In the genomic region with DNA sequence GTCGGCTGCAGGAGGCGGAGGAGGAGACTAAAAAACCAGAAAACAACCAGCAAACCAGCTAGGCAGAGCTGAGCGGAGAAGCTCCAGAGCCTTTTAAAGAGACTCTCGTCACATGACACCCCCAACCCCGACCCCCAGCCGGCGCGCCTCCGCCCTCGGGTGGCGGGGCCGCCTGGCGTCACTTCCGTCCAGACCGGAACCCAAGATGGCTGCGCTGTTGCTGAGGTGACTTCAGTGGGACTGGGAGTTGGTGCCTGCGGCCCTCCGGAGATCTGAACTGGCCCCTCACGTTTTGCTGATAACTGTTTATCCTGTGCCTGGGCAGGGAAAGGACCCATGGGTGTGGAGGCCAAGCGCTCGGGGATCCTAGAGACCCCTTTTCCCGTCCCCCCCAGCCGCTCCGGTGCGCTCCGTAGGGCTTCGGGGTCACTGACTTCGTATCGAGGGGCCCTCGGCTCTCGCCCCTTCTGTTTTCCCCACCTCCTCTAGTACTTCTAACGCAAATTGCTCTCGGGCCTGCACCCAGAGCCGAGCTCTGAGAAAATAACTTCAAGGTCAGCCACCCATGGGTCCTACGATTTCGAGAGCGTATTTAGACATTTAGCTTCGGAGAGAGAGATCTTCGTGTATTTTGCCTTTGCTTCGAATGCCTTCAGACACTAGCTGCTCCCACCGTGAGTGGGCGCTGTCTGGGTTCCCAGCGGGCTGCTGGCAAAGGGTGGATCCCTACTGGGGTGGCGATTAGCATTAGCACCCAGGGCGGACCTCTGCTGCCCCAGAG, we compare ENCODE assay signal across 8 cellular contexts. TPM values are rescaled to one million over a fixed set of nuclear protein-coding genes. Genes with fewer than 3 reads are reported as not detected.
DNase-seq lines count a peak whose midpoint lies in the region; ATAC-seq, FAIRE-seq and TF ChIP-seq lines count a peak whose summit lies in the region.

A gene with protein sequence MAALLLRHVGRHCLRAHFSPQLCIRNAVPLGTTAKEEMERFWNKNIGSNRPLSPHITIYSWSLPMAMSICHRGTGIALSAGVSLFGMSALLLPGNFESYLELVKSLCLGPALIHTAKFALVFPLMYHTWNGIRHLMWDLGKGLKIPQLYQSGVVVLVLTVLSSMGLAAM (plus strand): TSS at position 181 of the 781 bp plus-strand sequence. CDS start 25 bp downstream, at position 206.

- no peaks in the 10 kb centered on the region for H3K27me3 ChIP-seq in prostate gland (replicated peaks; ENCODE audit: insufficient read depth)

- TF ChIP-seq CTCF in prostate gland (IDR thresholded peaks at IDR 0.05), result peak in 2 of 4 experiments; percentile 18 to 19

- DNase-seq in GM12892 (ENCODE audit: insufficient read length) (peak; percentile 80), NCI-H146 treated with DMSO at 0.1 percent for 48 hours (lab: John Stamatoyannopoulos, UW; ENCODE audit: unreplicated experiment) (peak; percentile 62), T-helper 17 cell (peak; percentile 86 to 88 (median 88)), amygdala (lab: John Stamatoyannopoulos, UW) (peak; percentile 47 to 95 (median 88)), left ventricle myocardium superior (peak; percentile 93), prostate gland (ENCODE audit: low spot score) (peak; percentile 85)

- ATAC-seq in HG02798 (IDR thresholded peaks at IDR 0.05; ENCODE audit: poor library complexity, unreplicated experiment) (peak; percentile 98), T-helper 17 cell (peak; percentile 99), left ventricle myocardium superior (peak; percentile 100)

- peak; percentile 98 for FAIRE-seq in GM12892 (lab: Jason Lieb, UNC)

- peak within 1 kb of the TSS; percentile 96 for H3K4me3 Mint-ChIP-seq in T-helper 17 cell

- H3K9me3 ChIP-seq in T-helper 17 cell (ENCODE audit: control insufficient read depth, low read length, poor library complexity, severe bottlenecking), result no peaks in the 10 kb centered on the region
- H3K9me3 ChIP-seq in prostate gland, result no peaks in the 10 kb centered on the region

- no peaks in the 10 kb centered on the region for H3K4me1 ChIP-seq in prostate gland (replicated peaks)
- no peaks in the 10 kb centered on the region for H3K4me1 ChIP-seq in urinary bladder (ENCODE audit: insufficient read depth)

- TF ChIP-seq POLR2A in GM12892 (IDR thresholded peaks at IDR 0.05; ENCODE audit: low read depth, low read length) (peak; percentile 95), prostate gland (IDR thresholded peaks at IDR 0.05) (peak; percentile 64)

- no peaks in the 10 kb centered on the region for H3K27me3 Mint-ChIP-seq in T-helper 17 cell

- peaks cover 23% of the 10 kb centered on the region for H3K4me1 Mint-ChIP-seq in T-helper 17 cell

- H3K36me3 Mint-ChIP-seq in T-helper 17 cell (ENCODE audit: low read depth), result no peaks in the 10 kb centered on the region

- peak within 1 kb of the TSS; percentile 97 for H3K27ac Mint-ChIP-seq in T-helper 17 cell

- H3K27ac ChIP-seq in prostate gland (peak within 1 kb of the TSS; percentile 86 to 88), urinary bladder (ENCODE audit: low read depth) (peak within 1 kb of the TSS; percentile 85)

- intact Hi-C loops in left ventricle myocardium superior (cut with micrococcal nuclease) (no loop called here), prostate gland (cut with DNase I) (loop anchor here (5.0 to 10.0 kb wide), 2 partner anchors 70 to 112 kb away; a partner anchor contains a TSS)

- under 1% methylated on average over 38 of the region's 45 CpGs for WGBS in prostate gland
- under 1% methylated on average over 45 of the region's 45 CpGs for WGBS in urinary bladder

- no peaks in the 10 kb centered on the region for H3K36me3 ChIP-seq in prostate gland
- no peaks in the 10 kb centered on the region for H3K36me3 ChIP-seq in urinary bladder (ENCODE audit: insufficient read depth)

- H3K4me3 ChIP-seq in prostate gland, result peak within 1 kb of the TSS; percentile 66 to 74
- peak within 1 kb of the TSS; percentile 73 for H3K4me3 ChIP-seq in urinary bladder (ENCODE audit: low read depth, low read length)

RNA-seq across cellular contexts. Expression of the gene that starts here (rescaled TPM):
- polyA plus RNA-seq in GM12892 (2012; ENCODE audit: missing spikeins), result 195 TPM
- total RNA-seq in T-helper 17 cell (10 to 100 TPM; 64.4 to 76.8 TPM), left ventricle myocardium superior (415 TPM), prostate gland (100 to 1,000 TPM in 1 of 2 donors, 10 to 100 TPM in 1; 59.0 to 107 TPM), urinary bladder (29.4 TPM)
- polyA plus RNA-seq in urinary bladder, result 160 TPM

Comparison
In these comparisons a context has a peak if more than half of its experiments do, and no peak if none do; other contexts are left out.
1. Peak in every context shown above with its lines: DNase-seq, ATAC-seq, H3K4me3 ChIP-seq and H3K27ac ChIP-seq.